Comparison of ENCODE assay signal across 8 cellular contexts in genomic region chr13:27619093-27619705, GRCh38. TPM values are rescaled to one million over a fixed set of nuclear protein-coding genes. Genes with fewer than 3 reads are reported as not detected.
DNase-seq lines count a peak whose midpoint lies in the region; ATAC-seq and TF ChIP-seq lines count a peak whose summit lies in the region.

No MANE protein-coding gene starts in this region.

- 21 to 22% methylated on average over 8 to 10 of the region's 10 CpGs for WGBS in transverse colon (ENCODE audit: low coverage in 1 of 2), 2 donors

- TF ChIP-seq EP300 in transverse colon (IDR thresholded peaks at IDR 0.05; ENCODE audit: low read depth): no peak

- H3K4me3 Mint-ChIP-seq in activated T-cell treated with anti-CD3 and anti-CD28 coated beads, Interleukin-2, amount 50 U/mL, for 4 hours: peak overlapping the region; percentile 93

- no peaks in the 10 kb centered on the region for H3K36me3 ChIP-seq in transverse colon

- H3K27me3 ChIP-seq in transverse colon: no peaks in the 10 kb centered on the region

- H3K27me3 Mint-ChIP-seq in activated T-cell treated with anti-CD3 and anti-CD28 coated beads, Interleukin-2, amount 50 U/mL, for 4 hours (ENCODE audit: low read depth): no peaks in the 10 kb centered on the region

- H3K9me3 Mint-ChIP-seq in activated T-cell treated with anti-CD3 and anti-CD28 coated beads, Interleukin-2, amount 50 U/mL, for 4 hours: no peaks in the 10 kb centered on the region

- TF ChIP-seq POLR2A in transverse colon (IDR thresholded peaks at IDR 0.05): no peak

- peak overlapping the region; percentile 99 for H3K27ac ChIP-seq in transverse colon

- H3K9me3 ChIP-seq in transverse colon: peaks cover 0 to 5% of the 10 kb centered on the region in 2 donors

- H3K4me1 ChIP-seq in transverse colon: peaks cover 8 to 44% (median 24%) of the 10 kb centered on the region in 4 donors

- TF ChIP-seq CTCF in transverse colon (IDR thresholded peaks at IDR 0.05): no peak

- DNase-seq in activated T-cell treated with anti-CD3 and anti-CD28 coated beads, Interleukin-2, amount 50 U/mL, for 4 hours: no peak
- no peak for DNase-seq in activated T-cell treated with anti-CD3 and anti-CD28 coated beads, Interleukin-2, amount 50 U/mL, for 1 hour
- DNase-seq in amniotic epithelial cell (ENCODE audit: low read depth): peak; percentile 34
- peak; percentile 27 for DNase-seq in kidney tubule cell (ENCODE audit: low spot score)
- DNase-seq in transverse colon: no peak
- DNase-seq in NCI-H2227 (lab: John Stamatoyannopoulos, UW; ENCODE audit: unreplicated experiment): no peak

- H3K4me1 Mint-ChIP-seq in activated T-cell treated with anti-CD3 and anti-CD28 coated beads, Interleukin-2, amount 50 U/mL, for 4 hours (ENCODE audit: low read depth): peaks cover 45% of the 10 kb centered on the region

- H3K36me3 Mint-ChIP-seq in activated T-cell treated with anti-CD3 and anti-CD28 coated beads, Interleukin-2, amount 50 U/mL, for 4 hours (ENCODE audit: insufficient read depth): peaks cover 17% of the 10 kb centered on the region

- intact Hi-C loops in transverse colon (cut with DNase I; ENCODE audit: low total_unique reads): loop anchor here (10.0 kb wide), 1 partner anchor 194 kb away; the partner anchor contains the start of gene GTF3A

- no peak for ATAC-seq in activated T-cell treated with anti-CD3 and anti-CD28 coated beads, Interleukin-2, amount 50 U/mL, for 4 hours
- ATAC-seq in GM21515 (IDR thresholded peaks at IDR 0.05; ENCODE audit: unreplicated experiment) (no peak), GM21528 (IDR thresholded peaks at IDR 0.05; ENCODE audit: low FRiP score, unreplicated experiment) (no peak)

- H3K4me3 ChIP-seq in transverse colon: peak overlapping the region in 3 of 4 donors; percentile 92 to 98 (median 96)

- in situ Hi-C loops in transverse colon (cut with MboI; ENCODE audit: low pct_ligation_motif_present in 1 of 4, low pct_unique_long_range_greater_than_20kb in 1 of 4, low sequenced_read_pairs in 3 of 4): loop anchor here in 1 of 4 donors (10.0 kb wide), 1 partner anchor 164 kb away; the partner anchor contains the start of gene MTIF3

RNA-seq across cellular contexts. Expression of gene LNX2, which starts 1.1 kb away (rescaled TPM):
- 1 to 10 TPM; 2.8 to 3.4 (median 2.8) TPM for total RNA-seq in activated T-cell treated with anti-CD3 and anti-CD28 coated beads, Interleukin-2, amount 50 U/mL, for 4 hours
- 10 to 100 TPM in 3 of 4 donors, 1 to 10 TPM in 1; 1.8 to 29.6 (median 18.9) TPM for total RNA-seq in transverse colon

RNA-seq across cellular contexts. Expression of gene POLR1D, which starts 2.5 kb away (rescaled TPM):
- total RNA-seq in activated T-cell treated with anti-CD3 and anti-CD28 coated beads, Interleukin-2, amount 50 U/mL, for 4 hours: 100 to 1,000 TPM; 129 to 146 (median 135) TPM
- 100 to 1,000 TPM in 1 of 4 donors, 10 to 100 TPM in 3; 45.6 to 120 (median 90.4) TPM for total RNA-seq in transverse colon

Comparison
In these comparisons a context has a peak if more than half of its experiments do, and no peak if none do; other contexts are left out.
1. DNase-seq: peak in amniotic epithelial cell (single experiment) and kidney tubule cell (single experiment); none in activated T-cell treated with anti-CD3 and anti-CD28 coated beads, Interleukin-2, amount 50 U/mL, for 4 hours (single experiment), activated T-cell treated with anti-CD3 and anti-CD28 coated beads, Interleukin-2, amount 50 U/mL, for 1 hour (single experiment), transverse colon (single experiment) and NCI-H2227 (single experiment).